In the genomic region with DNA sequence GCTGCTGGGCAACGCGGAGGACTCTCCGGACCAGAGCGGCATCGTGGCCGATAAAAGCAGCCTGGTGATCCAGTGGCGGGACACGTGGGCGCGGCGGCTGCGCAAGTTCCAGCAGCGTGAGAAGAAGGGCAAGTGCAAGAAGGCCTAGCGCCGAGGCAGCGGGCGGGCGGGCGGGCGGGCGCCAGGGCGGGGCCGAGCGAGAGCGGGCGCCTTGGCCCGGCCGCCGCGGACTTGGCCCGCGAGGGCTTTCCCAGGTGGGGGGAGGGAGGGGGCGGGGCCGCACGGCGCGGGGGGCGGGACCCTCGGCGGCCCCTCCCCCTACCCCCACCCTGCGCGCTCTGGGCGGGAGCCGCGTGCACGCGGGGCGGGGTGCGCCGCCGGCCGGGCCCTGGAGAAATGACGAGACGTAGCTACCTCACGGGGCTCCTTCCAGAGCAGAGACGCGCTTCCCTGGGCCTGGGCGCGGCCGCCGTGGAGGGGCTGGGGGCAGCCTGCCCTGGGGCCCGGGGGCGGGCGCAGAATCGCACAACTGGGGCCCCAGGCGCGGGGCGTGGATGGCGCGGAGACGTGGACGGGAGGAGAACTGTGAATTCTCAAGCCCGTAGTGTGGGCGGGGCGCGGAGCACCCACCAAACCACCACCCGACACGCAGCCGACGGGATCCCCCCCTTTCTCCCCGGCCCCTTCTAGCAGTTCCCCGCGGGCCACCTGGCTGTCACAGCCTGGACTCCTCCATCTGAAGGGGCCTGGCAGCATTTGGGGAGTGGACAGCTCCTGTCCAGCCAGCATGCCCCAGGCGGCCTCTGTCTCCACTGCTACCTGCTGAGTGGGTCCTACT, we compare ENCODE assay signal across 8 cellular contexts.
DNase-seq lines count a peak whose midpoint lies in the region; ATAC-seq and TF ChIP-seq lines count a peak whose summit lies in the region.

No MANE protein-coding gene starts in this region.

- H3K27ac ChIP-seq in ascending aorta (peak overlapping the region; percentile 99 to 100), right cardiac atrium (ENCODE audit: low read length) (peak overlapping the region; percentile 97)

- no peak for TF ChIP-seq CTCF in ascending aorta (IDR thresholded peaks at IDR 0.05)
- no peak for TF ChIP-seq CTCF in retinal pigment epithelial cell (conservative IDR thresholded peaks at IDR 0.05; ENCODE audit: low read depth, low read length)

- intact Hi-C loops in ascending aorta (cut with DNase I): loop anchor here (2.0 to 5.0 kb wide), 4 partner anchors 21 to 118 kb away; no protein-coding TSS in a partner anchor
- intact Hi-C loops in right cardiac atrium (cut with DNase I): no loop called here

- H3K9me3 ChIP-seq in ascending aorta (no peaks in the 10 kb centered on the region), right cardiac atrium (ENCODE audit: control insufficient read depth, low read length) (no peaks in the 10 kb centered on the region)

- DNase-seq in GM03348 (ENCODE audit: low spot score): peak; percentile 96
- peak; percentile 42 to 72 (median 58) for DNase-seq in T-helper 2 cell
- DNase-seq in ascending aorta (ENCODE audit: low spot score in 2 of 2): peak; percentile 59 to 91
- DNase-seq in right cardiac atrium: peak; percentile 87 to 94 (median 92)
- DNase-seq in retinal pigment epithelial cell (ENCODE audit: low read depth): no peak
- no peak for DNase-seq in occipital lobe (lab: John Stamatoyannopoulos, UW)
- DNase-seq in OCI-M1 (lab: John Stamatoyannopoulos, UW): no peak

- H3K27me3 ChIP-seq in ascending aorta: no peaks in the 10 kb centered on the region
- no peaks in the 10 kb centered on the region for H3K27me3 ChIP-seq in right cardiac atrium (ENCODE audit: control insufficient read depth, insufficient read depth)

- ATAC-seq in HG02981 (IDR thresholded peaks at IDR 0.05; ENCODE audit: unreplicated experiment) (peak; percentile 51), right cardiac atrium (peak; percentile 82)

- H3K4me1 ChIP-seq in ascending aorta: peaks cover 21 to 60% of the 10 kb centered on the region in 2 donors
- H3K4me1 ChIP-seq in right cardiac atrium (ENCODE audit: control insufficient read depth, insufficient read depth, low read length): peaks cover 15% of the 10 kb centered on the region

- WGBS in right cardiac atrium: 1% methylated on average over 84 of the region's 84 CpGs

- no peaks in the 10 kb centered on the region for H3K36me3 ChIP-seq in ascending aorta

- peak overlapping the region; percentile 65 to 69 for H3K4me3 ChIP-seq in ascending aorta
- peak overlapping the region; percentile 63 for H3K4me3 ChIP-seq in right cardiac atrium (ENCODE audit: low read length)
- H3K4me3 ChIP-seq in retinal pigment epithelial cell (ENCODE audit: low read length): peak overlapping the region; percentile 28

Comparison
In these comparisons a context has a peak if more than half of its experiments do, and no peak if none do; other contexts are left out.
1. DNase-seq: peak in GM03348 (single experiment), T-helper 2 cell (5 of 5), ascending aorta (2 of 2) and right cardiac atrium (3 of 3); none in retinal pigment epithelial cell (single experiment), occipital lobe (single experiment) and OCI-M1 (single experiment).
2. Peak in every context shown above with its lines, with median percentiles within 50 percentile points of each other: H3K4me3 ChIP-seq.